ENCODE assay signal across 1 cellular context in genomic region chr22:49161002-49161850, GRCh38.
TF ChIP-seq lines count a peak whose summit lies in the region.

No MANE protein-coding gene starts in this region.

TF ChIP-seq in H1, 55 proteins besides CTCF, POLR2A, EP300 and RAD21 (continued from another document):
- TF ChIP-seq RNF2 (IDR thresholded peaks at IDR 0.05; ENCODE audit: borderline replicate concordance, low read depth, low read length, missing control alignments, poor library complexity, severe bottlenecking) (no peak), JUN (IDR thresholded peaks at IDR 0.05; ENCODE audit: low read depth, low read length) (no peak), CHD1 (IDR thresholded peaks at IDR 0.05; ENCODE audit: low read depth, low read length) (no peak), SRF (IDR thresholded peaks at IDR 0.05; ENCODE audit: low read depth, low read length) (no peak), CREB1 (IDR thresholded peaks at IDR 0.05) (no peak), SP4 (IDR thresholded peaks at IDR 0.05; ENCODE audit: low read length) (no peak)
